In the genomic region with DNA sequence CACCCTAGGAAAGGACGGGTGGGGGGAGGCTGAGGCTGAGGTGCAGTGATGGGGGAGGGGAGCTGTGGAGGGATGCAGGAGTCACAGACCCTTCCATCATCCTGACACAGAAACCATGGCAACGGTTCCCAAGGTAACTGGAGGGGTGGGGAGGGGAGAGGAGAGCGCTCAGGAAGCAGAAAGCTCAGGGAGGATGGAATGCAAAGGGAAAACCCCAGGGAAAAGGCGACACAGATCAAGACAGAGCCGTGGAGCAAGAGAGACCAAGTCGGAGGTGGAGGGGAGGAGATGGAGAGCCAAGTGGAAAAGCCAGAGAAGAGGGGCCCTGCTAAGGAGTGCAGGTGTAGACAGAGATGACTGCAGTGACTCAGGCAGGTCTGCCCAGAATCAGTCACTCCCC, we compare ENCODE assay signal across 2 cellular contexts.
TF ChIP-seq lines count a peak whose summit lies in the region.

No MANE protein-coding gene starts in this region.

TF ChIP-seq in SK-N-SH, 30 proteins besides CTCF, POLR2A, EP300 and RAD21 (continued from another document):
- no peak for TF ChIP-seq SMC3 (IDR thresholded peaks at IDR 0.05; ENCODE audit: low read depth, low read length)
- no peak for TF ChIP-seq EZH2phosphoT487 (IDR thresholded peaks at IDR 0.05; ENCODE audit: borderline replicate concordance, low read depth)
- TF ChIP-seq RCOR1 (IDR thresholded peaks at IDR 0.05; ENCODE audit: low read length), result no peak
- no peak for TF ChIP-seq POLR2AphosphoS5 (IDR thresholded peaks at IDR 0.05; ENCODE audit: low read depth, low read length)
- no peak for TF ChIP-seq CHD2 (IDR thresholded peaks at IDR 0.05; ENCODE audit: low read length, partially characterized antibody)

TF ChIP-seq in SK-N-SH treated with all-trans-retinoic acid at 6 μM for 48 hours, 23 proteins besides CTCF, POLR2A, EP300 and RAD21 (continued from another document):
- TF ChIP-seq PATZ1 (CRISPR knock-in tag; IDR thresholded peaks at IDR 0.05; ENCODE audit: borderline replicate concordance) (no peak), RARB (CRISPR knock-in tag; IDR thresholded peaks at IDR 0.05) (no peak), CREB5 (CRISPR knock-in tag; IDR thresholded peaks at IDR 0.05; ENCODE audit: low read depth) (no peak)
- TF ChIP-seq, protein P1, sequence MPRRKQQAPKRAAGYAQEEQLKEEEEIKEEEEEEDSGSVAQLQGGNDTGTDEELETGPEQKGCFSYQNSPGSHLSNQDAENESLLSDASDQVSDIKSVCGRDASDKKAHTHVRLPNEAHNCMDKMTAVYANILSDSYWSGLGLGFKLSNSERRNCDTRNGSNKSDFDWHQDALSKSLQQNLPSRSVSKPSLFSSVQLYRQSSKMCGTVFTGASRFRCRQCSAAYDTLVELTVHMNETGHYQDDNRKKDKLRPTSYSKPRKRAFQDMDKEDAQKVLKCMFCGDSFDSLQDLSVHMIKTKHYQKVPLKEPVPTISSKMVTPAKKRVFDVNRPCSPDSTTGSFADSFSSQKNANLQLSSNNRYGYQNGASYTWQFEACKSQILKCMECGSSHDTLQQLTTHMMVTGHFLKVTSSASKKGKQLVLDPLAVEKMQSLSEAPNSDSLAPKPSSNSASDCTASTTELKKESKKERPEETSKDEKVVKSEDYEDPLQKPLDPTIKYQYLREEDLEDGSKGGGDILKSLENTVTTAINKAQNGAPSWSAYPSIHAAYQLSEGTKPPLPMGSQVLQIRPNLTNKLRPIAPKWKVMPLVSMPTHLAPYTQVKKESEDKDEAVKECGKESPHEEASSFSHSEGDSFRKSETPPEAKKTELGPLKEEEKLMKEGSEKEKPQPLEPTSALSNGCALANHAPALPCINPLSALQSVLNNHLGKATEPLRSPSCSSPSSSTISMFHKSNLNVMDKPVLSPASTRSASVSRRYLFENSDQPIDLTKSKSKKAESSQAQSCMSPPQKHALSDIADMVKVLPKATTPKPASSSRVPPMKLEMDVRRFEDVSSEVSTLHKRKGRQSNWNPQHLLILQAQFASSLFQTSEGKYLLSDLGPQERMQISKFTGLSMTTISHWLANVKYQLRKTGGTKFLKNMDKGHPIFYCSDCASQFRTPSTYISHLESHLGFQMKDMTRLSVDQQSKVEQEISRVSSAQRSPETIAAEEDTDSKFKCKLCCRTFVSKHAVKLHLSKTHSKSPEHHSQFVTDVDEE (CRISPR knock-in tag; IDR thresholded peaks at IDR 0.05), result no peak
- TF ChIP-seq, protein P2, sequence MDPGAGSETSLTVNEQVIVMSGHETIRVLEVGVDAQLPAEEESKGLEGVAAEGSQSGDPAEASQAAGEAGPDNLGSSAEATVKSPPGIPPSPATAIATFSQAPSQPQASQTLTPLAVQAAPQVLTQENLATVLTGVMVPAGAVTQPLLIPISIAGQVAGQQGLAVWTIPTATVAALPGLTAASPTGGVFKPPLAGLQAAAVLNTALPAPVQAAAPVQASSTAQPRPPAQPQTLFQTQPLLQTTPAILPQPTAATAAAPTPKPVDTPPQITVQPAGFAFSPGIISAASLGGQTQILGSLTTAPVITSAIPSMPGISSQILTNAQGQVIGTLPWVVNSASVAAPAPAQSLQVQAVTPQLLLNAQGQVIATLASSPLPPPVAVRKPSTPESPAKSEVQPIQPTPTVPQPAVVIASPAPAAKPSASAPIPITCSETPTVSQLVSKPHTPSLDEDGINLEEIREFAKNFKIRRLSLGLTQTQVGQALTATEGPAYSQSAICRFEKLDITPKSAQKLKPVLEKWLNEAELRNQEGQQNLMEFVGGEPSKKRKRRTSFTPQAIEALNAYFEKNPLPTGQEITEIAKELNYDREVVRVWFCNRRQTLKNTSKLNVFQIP (CRISPR knock-in tag; IDR thresholded peaks at IDR 0.05; ENCODE audit: borderline replicate concordance, low read depth), result no peak
TF ChIP-seq in SK-N-SH treated with all-trans-retinoic acid at 6 μM for 48 hours: peak in this region for 0.
